In the genomic region with DNA sequence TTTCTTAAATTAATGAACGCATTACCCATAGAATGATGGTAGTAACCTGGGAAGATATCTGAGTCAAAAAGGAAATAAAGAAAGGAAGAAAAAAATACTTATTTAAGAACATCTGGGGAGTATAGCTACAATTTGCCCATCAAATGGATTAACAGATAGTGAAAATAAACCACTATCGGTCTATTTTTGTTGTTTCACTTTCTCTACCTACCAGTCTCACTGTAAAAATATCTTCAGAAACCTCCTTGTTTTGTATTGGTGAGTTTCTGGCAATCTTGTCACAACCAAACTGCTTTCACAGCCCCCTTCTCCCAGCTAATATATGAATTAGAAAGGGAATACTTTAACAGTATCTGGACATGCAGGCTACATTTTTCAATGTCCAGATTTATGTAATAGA, we compare ENCODE assay signal across 24 cellular contexts.
"Had no signal": no experiment of that assay in that cellular context is flagged by ENCODE, and none has a peak within 500 bp of the region (broad histone marks: within the 10 kb centered on the region; RNA-seq: fewer than 3 reads in every experiment).

No MANE protein-coding gene starts in this region.

- H3K27me3 ChIP-seq: MG63, Peyer's patch, SJCRH30 had no signal

- H3K36me3 ChIP-seq: MG63, Peyer's patch, SJCRH30 had no signal

- ATAC-seq: HepG2, PC-3, Right ventricle myocardium inferior, SK-N-SH treated with all-trans-retinoic acid at 6 μM for 48 hours had no signal

- H3K9me3 ChIP-seq: MG63, SJCRH30 had no signal

- H3K27ac ChIP-seq: Peyer's patch, SJCRH30 had no signal

- DNase-seq: IMR-90; Karpas-422; KG1; MG63; NCI-H1092 treated with DMSO at 0.1 percent for 48 hours; NCI-H1436; NCI-H187; NCI-H2029; NCI-H2081 treated with DMSO at 0.1 percent for 48 hours; NCI-H2171; NCI-H226; NCI-H446; NCI-H510A; NCI-H524 treated with DMSO at 0.1 percent for 48 hours; NCI-H69; NCI-H774; NK-92 treated with Interleukin-12 subunit alpha and Interleukin-12 subunit beta, amount 100 ng/mL, for 24 hours; PC-3; Peyer's patch; SHP77 treated with DMSO at 0.1 percent for 48 hours; SJCRH30 had no signal

- H3K4me1 ChIP-seq: Peyer's patch, SJCRH30 had no signal

- H3K4me3 ChIP-seq: MG63, Peyer's patch, SJCRH30 had no signal
